1 cellular context compared by ENCODE assay signal in genomic region chr7:149000961-149001360, GRCh38.
TF ChIP-seq lines count a peak whose summit lies in the region.

No MANE protein-coding gene starts in this region.

TF ChIP-seq in HepG2, 621 proteins besides CTCF, POLR2A, EP300 and RAD21 (continued from another document):
- no peak for TF ChIP-seq ZNF607 (CRISPR knock-in tag; IDR thresholded peaks at IDR 0.05; ENCODE audit: borderline replicate concordance)
- no peak for TF ChIP-seq DNMT3B (CRISPR knock-in tag; conservative IDR thresholded peaks at IDR 0.05)
- no peak for TF ChIP-seq HDAC2 (CRISPR knock-in tag; IDR thresholded peaks at IDR 0.05)
- TF ChIP-seq UBTF (CRISPR knock-in tag; IDR thresholded peaks at IDR 0.05), result no peak
- no peak for TF ChIP-seq ARNT2 (CRISPR knock-in tag; IDR thresholded peaks at IDR 0.05; ENCODE audit: low read depth)
- TF ChIP-seq ATF7-NPFF (CRISPR knock-in tag; IDR thresholded peaks at IDR 0.05; ENCODE audit: low read depth), result 0 out of 2 replicates have a peak, but pooled peaks have one; percentile 18
- TF ChIP-seq ZBTB10 (CRISPR knock-in tag; IDR thresholded peaks at IDR 0.05; ENCODE audit: borderline replicate concordance), result no peak
- no peak for TF ChIP-seq ZBTB38 (CRISPR knock-in tag; IDR thresholded peaks at IDR 0.05)
- no peak for TF ChIP-seq ZBTB3 (CRISPR knock-in tag; IDR thresholded peaks at IDR 0.05; ENCODE audit: borderline replicate concordance, low read depth)
- no peak for TF ChIP-seq HNRNPL (IDR thresholded peaks at IDR 0.05; ENCODE audit: low read depth, low read length)
- TF ChIP-seq AHR (CRISPR knock-in tag; IDR thresholded peaks at IDR 0.05), result no peak
- no peak for TF ChIP-seq HINFP (CRISPR knock-in tag; IDR thresholded peaks at IDR 0.05; ENCODE audit: low read depth)
TF ChIP-seq in HepG2: peak in this region for 2.
